Comparison of ENCODE assay signal across 28 cellular contexts in the genomic region with DNA sequence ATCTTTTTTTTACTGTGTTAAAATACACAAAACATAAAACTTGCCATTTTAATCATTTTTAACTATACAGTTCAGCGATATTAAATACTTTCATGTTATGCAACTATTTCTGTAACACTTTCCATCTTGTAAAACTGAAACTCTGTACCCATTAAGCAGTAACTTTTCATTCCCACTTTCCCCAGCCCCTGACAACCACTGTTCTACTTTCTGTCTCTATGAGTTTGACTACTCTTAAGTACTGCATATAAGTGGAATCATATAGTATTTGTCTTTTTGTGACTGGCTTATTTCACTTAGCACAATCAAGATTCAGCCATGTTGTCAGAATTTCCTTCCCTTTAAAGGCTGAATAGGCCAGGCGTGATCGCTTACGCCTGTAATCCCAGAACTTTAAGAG. TPM values are rescaled to one million over a fixed set of nuclear protein-coding genes. Genes with fewer than 3 reads are reported as not detected.
DNase-seq lines count a peak whose midpoint lies in the region; ATAC-seq and TF ChIP-seq lines count a peak whose summit lies in the region.
"Had no signal": no experiment of that assay in that cellular context is flagged by ENCODE, and none has a peak within 500 bp of the region (broad histone marks: within the 10 kb centered on the region; RNA-seq: fewer than 3 reads in every experiment).

No MANE protein-coding gene starts in this region.

- no peaks in the 10 kb centered on the region for H3K9me2 ChIP-seq in MM.1S (replicated peaks; ENCODE audit: insufficient read depth, low read length)

- H3K79me2 ChIP-seq in MM.1S (ENCODE audit: low read length) = peaks cover 31% of the 10 kb centered on the region

- H2AFZ ChIP-seq in MM.1S (ENCODE audit: low read length) = no peak overlapping the region
- H2AFZ ChIP-seq: parathyroid adenoma had no signal

- H3K4me1 Mint-ChIP-seq in activated CD4-positive, alpha-beta memory T cell treated with anti-CD3 and anti-CD28 coated beads for 36 hours (ENCODE audit: low read depth) = peaks cover 55% of the 10 kb centered on the region
- H3K4me1 Mint-ChIP-seq in activated CD4-positive, alpha-beta memory T cell treated with anti-CD3 and anti-CD28 coated beads, Interleukin-2, amount 10 ng/mL, durations not matched to agents 7 days and 5 days = peaks cover 50% of the 10 kb centered on the region
- H3K4me1 Mint-ChIP-seq in central memory CD8-positive, alpha-beta T cell = peaks cover 48% of the 10 kb centered on the region

- H3K4me3 ChIP-seq in GM12865 (ENCODE audit: low read depth, low read length) (no peak overlapping the region), MM.1S (ENCODE audit: low read length) (no peak overlapping the region)
- H3K4me3 ChIP-seq in effector memory CD4-positive, alpha-beta T cell (ENCODE audit: insufficient read depth, low read depth, low read length, poor library complexity, severe bottlenecking) = no peak overlapping the region
- H3K4me3 ChIP-seq: esophagus squamous epithelium, lung, mucosa of descending colon, transverse colon had no signal

- peak; percentile 24 for DNase-seq in activated CD4-positive, alpha-beta memory T cell treated with anti-CD3 and anti-CD28 coated beads for 36 hours
- no peak for DNase-seq in activated CD4-positive, alpha-beta memory T cell treated with anti-CD3 and anti-CD28 coated beads, Interleukin-2, amount 10 ng/mL, durations not matched to agents 7 days and 5 days
- DNase-seq in GM12865 (ENCODE audit: low read depth) = peak; percentile 44
- DNase-seq in MM.1S = peak; percentile 20
- no peak for DNase-seq in central memory CD8-positive, alpha-beta T cell (ENCODE audit: low spot score in 2 of 2)
- no peak for DNase-seq in effector memory CD4-positive, alpha-beta T cell
- DNase-seq: activated CD8-positive, alpha-beta memory T cell treated with anti-CD3 and anti-CD28 coated beads for 24 hours; CD4-positive, alpha-beta memory T cell; dermis blood vessel endothelial cell; DMS153; esophagus squamous epithelium; GOT3; IMR-90; mucosa of descending colon; NCI-H1105; NCI-H1930; NCI-H524 treated with DMSO at 0.1 percent for 48 hours; right cardiac atrium; Right ventricle myocardium superior; stimulated activated CD8-positive, alpha-beta memory T cell treated with anti-CD3 and anti-CD28 coated beads, Interleukin-4, amount 100 ng/mL, for 48 hours; transverse colon had no signal

- TF ChIP-seq CTCF in GM12865 (IDR thresholded peaks at IDR 0.05; ENCODE audit: insufficient read depth, low read depth, low read length, missing control alignments) = no peak
- TF ChIP-seq CTCF in MM.1S (IDR thresholded peaks at IDR 0.05; ENCODE audit: low read length) = no peak

- no peaks in the 10 kb centered on the region for H3F3A ChIP-seq in MM.1S (ENCODE audit: insufficient read depth, low read length)

- H3K27me3 ChIP-seq in MM.1S (replicated peaks; ENCODE audit: insufficient read depth, low read length) = peaks cover 4% of the 10 kb centered on the region; the same call in 1 of the 2 replicates
- H3K27me3 ChIP-seq in effector memory CD4-positive, alpha-beta T cell (replicated peaks; ENCODE audit: control insufficient read depth, insufficient read depth, low read length, poor library complexity, severe bottlenecking) = no peaks in the 10 kb centered on the region
- H3K27me3 ChIP-seq: esophagus squamous epithelium, transverse colon had no signal

- H3K36me3 ChIP-seq in MM.1S (replicated peaks; ENCODE audit: insufficient read depth, low read length) = no peaks in the 10 kb centered on the region
- peaks cover 31% of the 10 kb centered on the region for H3K36me3 ChIP-seq in effector memory CD4-positive, alpha-beta T cell (ENCODE audit: control insufficient read depth, insufficient read depth, low read length)

- POLR2A ChIA-PET in activated CD4-positive, alpha-beta memory T cell treated with anti-CD3 and anti-CD28 coated beads for 36 hours (lab: Charles Lee) = no interaction called here
- POLR2A ChIA-PET in activated CD4-positive, alpha-beta memory T cell treated with anti-CD3 and anti-CD28 coated beads, Interleukin-2, amount 10 ng/mL, durations not matched to agents 7 days and 5 days (lab: Charles Lee) = no interaction called here

- H3K27me3 Mint-ChIP-seq in activated CD4-positive, alpha-beta memory T cell treated with anti-CD3 and anti-CD28 coated beads for 36 hours = no peaks in the 10 kb centered on the region
- H3K27me3 Mint-ChIP-seq in activated CD4-positive, alpha-beta memory T cell treated with anti-CD3 and anti-CD28 coated beads, Interleukin-2, amount 10 ng/mL, durations not matched to agents 7 days and 5 days = no peaks in the 10 kb centered on the region
- no peaks in the 10 kb centered on the region for H3K27me3 Mint-ChIP-seq in central memory CD8-positive, alpha-beta T cell
- H3K27me3 Mint-ChIP-seq: CD4-positive, alpha-beta memory T cell had no signal

- ATAC-seq in central memory CD8-positive, alpha-beta T cell (replicated peaks; ENCODE audit: extremely low read depth, poor library complexity, severe bottlenecking) = no peak
- no peak for ATAC-seq in HG02870 (IDR thresholded peaks at IDR 0.05; ENCODE audit: unreplicated experiment)
- no peak for ATAC-seq in HG03460 (IDR thresholded peaks at IDR 0.05; ENCODE audit: unreplicated experiment)
- ATAC-seq: mucosa of descending colon, right cardiac atrium had no signal

- no peak overlapping the region for H3K27ac ChIP-seq in MM.1S (ENCODE audit: low read length)
- no peak overlapping the region for H3K27ac ChIP-seq in effector memory CD4-positive, alpha-beta T cell (ENCODE audit: insufficient read depth, low read length, poor library complexity, severe bottlenecking)
- H3K27ac ChIP-seq: esophagus squamous epithelium, parathyroid adenoma, transverse colon, VCaP had no signal

- H3K27ac Mint-ChIP-seq in activated CD4-positive, alpha-beta memory T cell treated with anti-CD3 and anti-CD28 coated beads for 36 hours = no peak overlapping the region
- H3K27ac Mint-ChIP-seq in activated CD4-positive, alpha-beta memory T cell treated with anti-CD3 and anti-CD28 coated beads, Interleukin-2, amount 10 ng/mL, durations not matched to agents 7 days and 5 days = no peak overlapping the region
- peak overlapping the region; percentile 23 for H3K27ac Mint-ChIP-seq in central memory CD8-positive, alpha-beta T cell (ENCODE audit: low read depth)
- H3K27ac Mint-ChIP-seq: T-helper 2 cell treated with Interferon-gamma antibody and Interleukin-4, amounts not matched to agents 5 μg/mL and 100 μg/mL, for 36 hours had no signal

- peaks cover 6% of the 10 kb centered on the region; the same call in 1 of the 2 replicates for H4K20me1 ChIP-seq in MM.1S (ENCODE audit: insufficient read depth, low read length)

- no peaks in the 10 kb centered on the region for H3K9me3 Mint-ChIP-seq in activated CD4-positive, alpha-beta memory T cell treated with anti-CD3 and anti-CD28 coated beads for 36 hours
- H3K9me3 Mint-ChIP-seq in activated CD4-positive, alpha-beta memory T cell treated with anti-CD3 and anti-CD28 coated beads, Interleukin-2, amount 10 ng/mL, durations not matched to agents 7 days and 5 days = no peaks in the 10 kb centered on the region
- no peaks in the 10 kb centered on the region for H3K9me3 Mint-ChIP-seq in central memory CD8-positive, alpha-beta T cell
- H3K9me3 Mint-ChIP-seq: CD4-positive, alpha-beta memory T cell; neural crest cell; T-helper 2 cell treated with Interferon-gamma antibody and Interleukin-4, amounts not matched to agents 5 μg/mL and 100 μg/mL, for 36 hours had no signal

- no peaks in the 10 kb centered on the region for H3K4me1 ChIP-seq in MM.1S (ENCODE audit: low read length)
- no peaks in the 10 kb centered on the region for H3K4me1 ChIP-seq in effector memory CD4-positive, alpha-beta T cell (ENCODE audit: control insufficient read depth, insufficient read depth, low read length, poor library complexity, severe bottlenecking)

- CTCF ChIA-PET in activated CD4-positive, alpha-beta memory T cell treated with anti-CD3 and anti-CD28 coated beads for 36 hours (lab: Charles Lee) = no interaction called here
- CTCF ChIA-PET in activated CD4-positive, alpha-beta memory T cell treated with anti-CD3 and anti-CD28 coated beads, Interleukin-2, amount 10 ng/mL, durations not matched to agents 7 days and 5 days (lab: Charles Lee) = no interaction called here

- no peaks in the 10 kb centered on the region for H3K9me3 ChIP-seq in MM.1S (replicated peaks; ENCODE audit: insufficient read depth, low read length)
- H3K9me3 ChIP-seq in effector memory CD4-positive, alpha-beta T cell (ENCODE audit: control insufficient read depth, low read length) = no peaks in the 10 kb centered on the region
- H3K9me3 ChIP-seq: esophagus squamous epithelium, mucosa of descending colon, transverse colon had no signal

- intact Hi-C loops in activated CD4-positive, alpha-beta memory T cell treated with anti-CD3 and anti-CD28 coated beads for 36 hours (cut with micrococcal nuclease) = loop anchor here (5.0 to 10.0 kb wide), 2 partner anchors 35 to 52 kb away; partner anchors contain the start of gene ARHGAP35

- peaks cover 33% of the 10 kb centered on the region for H3K36me3 Mint-ChIP-seq in activated CD4-positive, alpha-beta memory T cell treated with anti-CD3 and anti-CD28 coated beads for 36 hours
- peaks cover 37% of the 10 kb centered on the region for H3K36me3 Mint-ChIP-seq in activated CD4-positive, alpha-beta memory T cell treated with anti-CD3 and anti-CD28 coated beads, Interleukin-2, amount 10 ng/mL, durations not matched to agents 7 days and 5 days (ENCODE audit: low read depth)
- H3K36me3 Mint-ChIP-seq in central memory CD8-positive, alpha-beta T cell (ENCODE audit: insufficient read depth) = peaks cover 28% of the 10 kb centered on the region

- no peak overlapping the region for H3K4me3 Mint-ChIP-seq in activated CD4-positive, alpha-beta memory T cell treated with anti-CD3 and anti-CD28 coated beads for 36 hours
- no peak overlapping the region for H3K4me3 Mint-ChIP-seq in activated CD4-positive, alpha-beta memory T cell treated with anti-CD3 and anti-CD28 coated beads, Interleukin-2, amount 10 ng/mL, durations not matched to agents 7 days and 5 days
- no peak overlapping the region for H3K4me3 Mint-ChIP-seq in central memory CD8-positive, alpha-beta T cell
- H3K4me3 Mint-ChIP-seq: neural crest cell; T-helper 2 cell treated with Interferon-gamma antibody and Interleukin-4, amounts not matched to agents 5 μg/mL and 100 μg/mL, for 36 hours had no signal

- H3K4me2 ChIP-seq in MM.1S (ENCODE audit: low read depth, low read length) = no peak overlapping the region

- H3K9ac ChIP-seq in MM.1S (ENCODE audit: low read length) = no peak overlapping the region
- H3K9ac ChIP-seq: parathyroid adenoma had no signal

RNA-seq across cellular contexts. Expression of gene ARHGAP35, which starts 56.2 kb away (rescaled TPM):
- total RNA-seq in activated CD4-positive, alpha-beta memory T cell treated with anti-CD3 and anti-CD28 coated beads for 36 hours = 10 to 100 TPM; 17.8 to 18.5 TPM
- total RNA-seq in activated CD4-positive, alpha-beta memory T cell treated with anti-CD3 and anti-CD28 coated beads, Interleukin-2, amount 10 ng/mL, durations not matched to agents 7 days and 5 days = 10 to 100 TPM; 35.4 to 36.0 TPM

Comparison
In these comparisons a context has a peak if more than half of its experiments do, and no peak if none do; other contexts are left out.
1. DNase-seq: peak in activated CD4-positive, alpha-beta memory T cell treated with anti-CD3 and anti-CD28 coated beads for 36 hours (single experiment), GM12865 (single experiment) and MM.1S (single experiment); none in activated CD4-positive, alpha-beta memory T cell treated with anti-CD3 and anti-CD28 coated beads, Interleukin-2, amount 10 ng/mL, durations not matched to agents 7 days and 5 days (single experiment), central memory CD8-positive, alpha-beta T cell (0 of 2) and effector memory CD4-positive, alpha-beta T cell (0 of 3).